In genomic region chr4:98996056-98996941, GRCh38 we compare ENCODE assay signal across 8 cellular contexts. TPM values are rescaled to one million over a fixed set of nuclear protein-coding genes. Genes with fewer than 3 reads are reported as not detected.
DNase-seq lines count a peak whose midpoint lies in the region; ATAC-seq and TF ChIP-seq lines count a peak whose summit lies in the region.

No MANE protein-coding gene starts in this region.

- peak overlapping the region; percentile 29 for H2BK5ac ChIP-seq in mesendoderm (ENCODE audit: low read length)

- TF ChIP-seq CTCF in testis (IDR thresholded peaks at IDR 0.05), result no peak

- no peak overlapping the region for H2BK120ac ChIP-seq in mesendoderm (ENCODE audit: low read depth, low read length)

- no peaks in the 10 kb centered on the region for H3K79me1 ChIP-seq in mesendoderm (ENCODE audit: low read length)

- DNase-seq in COLO829 (ENCODE audit: low spot score) (peak; percentile 25), T-cell (peak in 3 of 34 experiments; percentile 1 to 7 (median 2)), mesendoderm (peak; percentile 59), testis (peak; percentile 38)
- peak; percentile 14 for DNase-seq in effector CD4-positive, alpha-beta T cell

- WGBS in mesendoderm (ENCODE audit: extremely low coverage, insufficient coverage, low lambda C conversion rate), result no CpG with 5 or more reads among the region's 61 CpGs
- 3 to 5% methylated on average over 18 to 35 of the region's 61 CpGs for WGBS in testis, 2 donors

- POLR2A ChIA-PET in T-cell (lab: Charles Lee), result interaction anchor here (1.0 to 2.4 kb wide), 3 partner anchors 17 to 68 kb away, joined by 3 to 10 read pairs (median 8); partner anchors contain the start of gene EIF4E (in 1 of the 2)

- H3K79me2 ChIP-seq in mesendoderm (ENCODE audit: control insufficient read depth, insufficient read depth, low read length), result peaks cover 43% of the 10 kb centered on the region

- H3K9me3 ChIP-seq in HUES6 (ENCODE audit: control insufficient read depth, insufficient read depth, low read depth, low read length) (peaks cover 3% of the 10 kb centered on the region; the same call in 1 of the 2 replicates), testis (no peaks in the 10 kb centered on the region)

- H3K36me3 ChIP-seq in HUES6 (ENCODE audit: control insufficient read depth, insufficient read depth, low read length) (no peaks in the 10 kb centered on the region), mesendoderm (ENCODE audit: control insufficient read depth, insufficient read depth, low read length) (no peaks in the 10 kb centered on the region), testis (ENCODE audit: low read depth, missing control alignments) (no peaks in the 10 kb centered on the region)

- peak overlapping the region; percentile 95 for H3K56ac ChIP-seq in mesendoderm (ENCODE audit: low read length)

- H3K4me1 Mint-ChIP-seq in T-cell, result peaks cover 46 to 58% (median 51%) of the 10 kb centered on the region in 3 donors

- CTCF ChIA-PET in T-cell (lab: Charles Lee), result interaction anchor here (0.6 to 3.6 kb wide), 24 partner anchors 10 to 950 kb away, joined by 3 to 105 read pairs (median 7); partner anchors contain the start of genes ADH5 (in 1 of the 2), DNAJB14 (in 1 of the 2), EIF4E (in 1 of the 2) and RAP1GDS1 (in 1 of the 2)

- no peaks in the 10 kb centered on the region for H3K9me3 Mint-ChIP-seq in T-cell

- H3K27me3 Mint-ChIP-seq in T-cell, result no peaks in the 10 kb centered on the region

- H3K27ac ChIP-seq in HUES6 (ENCODE audit: low read depth, low read length), result peak overlapping the region; percentile 95
- peak overlapping the region; percentile 69 for H3K27ac ChIP-seq in mesendoderm (ENCODE audit: low read depth, low read length)
- H3K27ac ChIP-seq in testis, result peak overlapping the region; percentile 87 to 90

- peak overlapping the region; percentile 63 for H3K18ac ChIP-seq in mesendoderm (ENCODE audit: low read length)

- H4K8ac ChIP-seq in mesendoderm (ENCODE audit: low read depth, low read length), result no peak overlapping the region

- peaks cover 3% of the 10 kb centered on the region for H3K36me3 Mint-ChIP-seq in T-cell

- H3K4me3 Mint-ChIP-seq in T-cell, result peak overlapping the region; percentile 68 to 87 (median 86)

- peak overlapping the region; percentile 99 for H3K4me3 ChIP-seq in HUES6 (ENCODE audit: low read depth, low read length)
- H3K4me3 ChIP-seq in mesendoderm (ENCODE audit: low read length), result peak overlapping the region; percentile 91
- H3K4me3 ChIP-seq in testis, result peak overlapping the region; percentile 95 to 97

- no peak overlapping the region for H2BK15ac ChIP-seq in mesendoderm (replicated peaks; ENCODE audit: low read depth)

- H3K9ac ChIP-seq in HUES6 (ENCODE audit: low read length), result peak overlapping the region; percentile 99
- peak overlapping the region; percentile 82 for H3K9ac ChIP-seq in mesendoderm (ENCODE audit: low read length)

- no peak for TF ChIP-seq POLR2A in testis (IDR thresholded peaks at IDR 0.05)

- peak overlapping the region; percentile 26 for H3K23ac ChIP-seq in mesendoderm (ENCODE audit: low read length)

- ATAC-seq in GM19452 (IDR thresholded peaks at IDR 0.05; ENCODE audit: unreplicated experiment) (peak; percentile 2), T-cell (replicated peaks in 1 of 4) (peak in 2 of 4 experiments; percentile 14 to 17), GM21367 (IDR thresholded peaks at IDR 0.05; ENCODE audit: unreplicated experiment) (no peak)

- H2AK5ac ChIP-seq in mesendoderm (ENCODE audit: low read length), result no peak overlapping the region

- H3K4me2 ChIP-seq in mesendoderm (ENCODE audit: low read length), result peak overlapping the region; percentile 60

- H3K27me3 ChIP-seq in HUES6 (ENCODE audit: control insufficient read depth, insufficient read depth, low read length) (no peaks in the 10 kb centered on the region), mesendoderm (ENCODE audit: insufficient read depth, low read length, poor library complexity) (no peaks in the 10 kb centered on the region), testis (no peaks in the 10 kb centered on the region)

- H4K5ac ChIP-seq in mesendoderm (ENCODE audit: low read length), result no peak overlapping the region

- peaks cover 14% of the 10 kb centered on the region for H3K4me1 ChIP-seq in HUES6 (ENCODE audit: control insufficient read depth, insufficient read depth, low read length)
- no peaks in the 10 kb centered on the region for H3K4me1 ChIP-seq in mesendoderm (ENCODE audit: control insufficient read depth, low read depth, low read length)
- peaks cover 5% of the 10 kb centered on the region for H3K4me1 ChIP-seq in testis

- intact Hi-C loops in testis (cut with DNase I; ENCODE audit: low total_unique reads), result no loop called here

- peak overlapping the region; percentile 75 to 80 for H3K27ac Mint-ChIP-seq in T-cell

- peak overlapping the region; percentile 58 for H3K4ac ChIP-seq in mesendoderm (ENCODE audit: low read depth, low read length)

RNA-seq across cellular contexts. Expression of gene METAP1, which starts 0.8 kb away (rescaled TPM):
- total RNA-seq in T-cell (10 to 100 TPM; 32.9 to 39.8 (median 39.2) TPM), testis (100 to 1,000 TPM in 1 of 2 donors, 10 to 100 TPM in 1; 80.5 to 117 TPM)
- polyA plus RNA-seq in mesendoderm (2013, experiment 1 of 2), result 55.6 TPM
- polyA plus RNA-seq in mesendoderm (2013, experiment 2 of 2), result 55.1 TPM
- 107 TPM for polyA plus RNA-seq in testis (ENCODE audit: insufficient read depth, low read depth, low replicate concordance)
